7 cellular contexts compared by ENCODE assay signal in the genomic region with DNA sequence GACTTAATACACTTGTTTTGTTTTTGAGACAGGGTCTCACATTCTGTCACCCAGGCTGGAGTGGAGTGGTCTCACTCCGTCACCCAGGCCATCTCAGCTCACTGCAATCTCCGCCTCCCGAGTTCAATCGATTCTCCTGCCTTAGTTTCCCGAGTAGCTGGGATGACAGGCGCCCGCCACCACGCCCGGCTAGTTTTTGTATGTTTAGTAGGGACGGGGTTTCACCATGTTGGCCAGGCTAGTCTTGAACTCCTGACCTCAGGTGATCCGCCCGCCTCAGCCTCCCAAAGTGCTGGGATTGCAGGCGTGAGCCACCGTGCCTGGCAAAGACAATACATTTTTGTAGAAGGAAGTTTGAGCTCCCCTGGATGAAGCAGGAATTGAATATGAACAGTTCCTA. TPM values are rescaled to one million over a fixed set of nuclear protein-coding genes. Genes with fewer than 3 reads are reported as not detected.
DNase-seq lines count a peak whose midpoint lies in the region; ATAC-seq and TF ChIP-seq lines count a peak whose summit lies in the region.
"Not testable (repeated sequence)": the region's sequence is repeated elsewhere in the genome, so short reads cannot be mapped to it uniquely, and the experiment has no call there.

No MANE protein-coding gene starts in this region.

- H3K4me1 ChIP-seq in H9 (ENCODE audit: insufficient read depth, low read length); iPS-18a (ENCODE audit: control insufficient read depth, low read depth, low read length); smooth muscle cell (ENCODE audit: low read depth): not testable (repeated sequence)

- not testable (repeated sequence) for H3K9me2 ChIP-seq in SU-DHL-6 (replicated peaks; ENCODE audit: insufficient read depth, low read length)

- not testable (repeated sequence) for ATAC-seq in naive thymus-derived CD8-positive, alpha-beta T cell

- not testable (repeated sequence) for H4K20me1 ChIP-seq in H9 (ENCODE audit: control insufficient read depth, insufficient read depth, insufficient read length); SU-DHL-6 (ENCODE audit: low read depth, low read length)
- peaks cover 58% of the 10 kb centered on the region for H4K20me1 ChIP-seq in smooth muscle cell (ENCODE audit: low read depth)

- H3K4me2 ChIP-seq in H9 (ENCODE audit: insufficient read depth, insufficient read length, low read length), result peak overlapping the region; percentile 65
- peak overlapping the region; percentile 90 for H3K4me2 ChIP-seq in SU-DHL-6 (ENCODE audit: low read depth, low read length, poor library complexity, severe bottlenecking)
- not testable (repeated sequence) for H3K4me2 ChIP-seq in smooth muscle cell

- H3K4me1 Mint-ChIP-seq in H9, result not testable (repeated sequence)
- peaks cover 46% of the 10 kb centered on the region for H3K4me1 Mint-ChIP-seq in activated naive CD4-positive, alpha-beta T cell treated with anti-CD3 and anti-CD28 coated beads for 36 hours (ENCODE audit: low read depth)
- peaks cover 33% of the 10 kb centered on the region for H3K4me1 Mint-ChIP-seq in dendritic cell treated with granulocyte-macrophage colony-stimulating factor and Interleukin-4, amounts not matched to agents 40 ng/mL and 50 ng/mL, for 4 days (ENCODE audit: low read depth)
- peaks cover 21 to 60% (median 50%) of the 10 kb centered on the region in 4 donors for H3K4me1 Mint-ChIP-seq in naive thymus-derived CD8-positive, alpha-beta T cell

- TF ChIP-seq CTCF in H9 (conservative IDR thresholded peaks at IDR 0.05); SU-DHL-6 (IDR thresholded peaks at IDR 0.05; ENCODE audit: insufficient read depth, low read length, poor library complexity, severe bottlenecking); smooth muscle cell (IDR thresholded peaks at IDR 0.05; ENCODE audit: borderline replicate concordance, insufficient read depth, poor library complexity, severe bottlenecking): not testable (repeated sequence)

- H3K14ac ChIP-seq in H9 (ENCODE audit: insufficient read depth, low read length), result not testable (repeated sequence)

- not testable (repeated sequence) for H3K18ac ChIP-seq in H9 (ENCODE audit: insufficient read length, low read depth, low read length)

- not testable (repeated sequence) for H3K56ac ChIP-seq in H9 (ENCODE audit: insufficient read length, low read depth, low read length)

- H3K9me3 Mint-ChIP-seq in H9; activated naive CD4-positive, alpha-beta T cell treated with anti-CD3 and anti-CD28 coated beads for 36 hours; dendritic cell treated with granulocyte-macrophage colony-stimulating factor and Interleukin-4, amounts not matched to agents 40 ng/mL and 50 ng/mL, for 4 days; naive thymus-derived CD8-positive, alpha-beta T cell: not testable (repeated sequence)

- not testable (repeated sequence) for H3T11ph ChIP-seq in H9 (ENCODE audit: low read length)

- H4K91ac ChIP-seq in H9 (ENCODE audit: insufficient read length, low read depth, low read length), result not testable (repeated sequence)

- H3K4ac ChIP-seq in H9 (ENCODE audit: low read depth, low read length), result not testable (repeated sequence)

- H2BK12ac ChIP-seq in H9 (ENCODE audit: insufficient read length, low read depth, low read length), result not testable (repeated sequence)

- not testable (repeated sequence) for H3K79me1 ChIP-seq in H9 (ENCODE audit: insufficient read depth, low read depth, low read length, poor library complexity, severe bottlenecking)

- not testable (repeated sequence) for H3K27me3 Mint-ChIP-seq in H9 (ENCODE audit: low read depth); activated naive CD4-positive, alpha-beta T cell treated with anti-CD3 and anti-CD28 coated beads for 36 hours (ENCODE audit: low read depth); dendritic cell treated with granulocyte-macrophage colony-stimulating factor and Interleukin-4, amounts not matched to agents 40 ng/mL and 50 ng/mL, for 4 days; naive thymus-derived CD8-positive, alpha-beta T cell

- H3K27ac Mint-ChIP-seq in H9, result not testable (repeated sequence)
- peak overlapping the region; percentile 93 for H3K27ac Mint-ChIP-seq in activated naive CD4-positive, alpha-beta T cell treated with anti-CD3 and anti-CD28 coated beads for 36 hours
- H3K27ac Mint-ChIP-seq in dendritic cell treated with granulocyte-macrophage colony-stimulating factor and Interleukin-4, amounts not matched to agents 40 ng/mL and 50 ng/mL, for 4 days, result peak overlapping the region; percentile 95
- peak overlapping the region; percentile 87 to 99 (median 94) for H3K27ac Mint-ChIP-seq in naive thymus-derived CD8-positive, alpha-beta T cell

- H3K9me3 ChIP-seq in H9 (ENCODE audit: control insufficient read depth, low read depth, low read length); SU-DHL-6 (ENCODE audit: insufficient read depth, low read length); iPS-18a (ENCODE audit: control insufficient read depth, low read depth, low read length); smooth muscle cell (replicated peaks; ENCODE audit: low read depth): not testable (repeated sequence)

- H4K8ac ChIP-seq in H9 (replicated peaks; ENCODE audit: insufficient read length, low read depth, low read length), result not testable (repeated sequence)

- not testable (repeated sequence) for H3K36me3 ChIP-seq in SU-DHL-6 (ENCODE audit: low read length); iPS-18a (ENCODE audit: control insufficient read depth, low read depth, low read length); smooth muscle cell (ENCODE audit: low read depth)

- not testable (repeated sequence) for H3K79me2 ChIP-seq in H9 (ENCODE audit: insufficient read depth, low read length)
- H3K79me2 ChIP-seq in SU-DHL-6 (ENCODE audit: insufficient read depth, low read length) (peaks cover 14% of the 10 kb centered on the region), smooth muscle cell (ENCODE audit: low read depth) (peaks cover 47% of the 10 kb centered on the region)

- H2AFZ ChIP-seq in H9 (ENCODE audit: low read length); smooth muscle cell (ENCODE audit: low read depth): not testable (repeated sequence)
- peak overlapping the region; percentile 80 for H2AFZ ChIP-seq in SU-DHL-6 (ENCODE audit: low read depth, low read length, severe bottlenecking)

- not testable (repeated sequence) for H2BK5ac ChIP-seq in H9 (ENCODE audit: insufficient read length, low read length)

- not testable (repeated sequence) for H2AK5ac ChIP-seq in H9 (ENCODE audit: insufficient read length, low read length)

- not testable (repeated sequence) for H2BK120ac ChIP-seq in H9 (ENCODE audit: low read depth, low read length, poor library complexity, severe bottlenecking)

- no CpG with 5 or more reads among the region's 14 CpGs for WGBS in H9 (ENCODE audit: extremely low coverage, insufficient read length, low lambda C conversion rate)
- WGBS in smooth muscle cell (ENCODE audit: low lambda C conversion rate), result 95% methylated on average over 14 of the region's 14 CpGs

- not testable (repeated sequence) for H3F3A ChIP-seq in SU-DHL-6 (ENCODE audit: insufficient read depth); smooth muscle cell (ENCODE audit: low read depth)

- H4K5ac ChIP-seq in H9 (ENCODE audit: insufficient read length, low read depth, low read length), result not testable (repeated sequence)

- POLR2A ChIA-PET in naive thymus-derived CD8-positive, alpha-beta T cell (lab: Charles Lee), result interaction anchor here (1.1 to 3.9 kb wide), 7 partner anchors 8 to 122 kb away, joined by 3 to 42 read pairs (median 6); a partner anchor contains a TSS

- not testable (repeated sequence) for H3K27me3 ChIP-seq in H9 (ENCODE audit: insufficient read depth, low read length); SU-DHL-6 (ENCODE audit: low read length); iPS-18a (ENCODE audit: control insufficient read depth, insufficient read depth, low read length); smooth muscle cell (ENCODE audit: low read depth)

- not testable (repeated sequence) for H3K9ac ChIP-seq in H9 (ENCODE audit: extremely low read depth, insufficient read length, low read length); iPS-18a (ENCODE audit: low read length); smooth muscle cell (ENCODE audit: low read depth)
- H3K9ac ChIP-seq in SU-DHL-6 (ENCODE audit: low read length), result peak overlapping the region; percentile 70

- H3K4me3 Mint-ChIP-seq in H9, result peak overlapping the region; percentile 85 to 89
- peak overlapping the region; percentile 91 for H3K4me3 Mint-ChIP-seq in activated naive CD4-positive, alpha-beta T cell treated with anti-CD3 and anti-CD28 coated beads for 36 hours
- H3K4me3 Mint-ChIP-seq in dendritic cell treated with granulocyte-macrophage colony-stimulating factor and Interleukin-4, amounts not matched to agents 40 ng/mL and 50 ng/mL, for 4 days, result peak overlapping the region; percentile 93
- H3K4me3 Mint-ChIP-seq in naive thymus-derived CD8-positive, alpha-beta T cell, result peak overlapping the region; percentile 91 to 97 (median 95)

- not testable (repeated sequence) for H3K36me3 Mint-ChIP-seq in H9 (ENCODE audit: insufficient read depth in 1 of 3, low read depth in 3 of 3); activated naive CD4-positive, alpha-beta T cell treated with anti-CD3 and anti-CD28 coated beads for 36 hours (ENCODE audit: low read depth); dendritic cell treated with granulocyte-macrophage colony-stimulating factor and Interleukin-4, amounts not matched to agents 40 ng/mL and 50 ng/mL, for 4 days (ENCODE audit: low read depth); naive thymus-derived CD8-positive, alpha-beta T cell

- DNase-seq in H9; activated naive CD4-positive, alpha-beta T cell treated with anti-CD3 and anti-CD28 coated beads for 36 hours; naive thymus-derived CD8-positive, alpha-beta T cell; smooth muscle cell (lab: John Stamatoyannopoulos, UW; ENCODE audit: unreplicated experiment): not testable (repeated sequence)

- H2BK15ac ChIP-seq in H9 (ENCODE audit: low read depth, low read length), result not testable (repeated sequence)

- not testable (repeated sequence) for H2BK20ac ChIP-seq in H9 (ENCODE audit: low read depth, low read length, poor library complexity, severe bottlenecking)

- peak overlapping the region; percentile 78 for H3K4me3 ChIP-seq in SU-DHL-6 (ENCODE audit: insufficient read depth, low read length, poor library complexity, severe bottlenecking)
- H3K4me3 ChIP-seq in iPS-18a (ENCODE audit: low read length), result peak overlapping the region; percentile 71
- peak overlapping the region; percentile 96 for H3K4me3 ChIP-seq in smooth muscle cell

- H3K23ac ChIP-seq in H9 (ENCODE audit: insufficient read length, low read depth, low read length), result not testable (repeated sequence)

- CTCF ChIA-PET in activated naive CD4-positive, alpha-beta T cell treated with anti-CD3 and anti-CD28 coated beads for 36 hours (lab: Charles Lee), result interaction anchor here (1.0 to 1.4 kb wide), 4 partner anchors 92 to 247 kb away, joined by 3 to 6 read pairs (median 3); a partner anchor contains a TSS

- not testable (repeated sequence) for H3K27ac ChIP-seq in H9 (ENCODE audit: insufficient read length, low read depth, low read length); iPS-18a (ENCODE audit: low read length); smooth muscle cell (ENCODE audit: low read depth)
- peak overlapping the region; percentile 81 for H3K27ac ChIP-seq in SU-DHL-6 (ENCODE audit: low read depth, low read length)

- not testable (repeated sequence) for H3K23me2 ChIP-seq in H9 (ENCODE audit: insufficient read length, low read depth, low read length, poor library complexity, severe bottlenecking)

- intact Hi-C loops in activated naive CD4-positive, alpha-beta T cell treated with anti-CD3 and anti-CD28 coated beads for 36 hours (cut with micrococcal nuclease), result loop anchor here (1.0 to 10.0 kb wide), 10 partner anchors 247 to 843 kb away; a partner anchor contains a TSS
- intact Hi-C loops in dendritic cell treated with granulocyte-macrophage colony-stimulating factor and Interleukin-4, amounts not matched to agents 40 ng/mL and 50 ng/mL, for 4 days (cut with micrococcal nuclease), result loop anchor here (2.0 to 5.0 kb wide), 2 partner anchors 61 to 130 kb away; no protein-coding TSS in a partner anchor

RNA-seq across cellular contexts. Expression of a gene that starts 2.2 kb away (rescaled TPM):
- total RNA-seq in H9 (2021) (17.2 and 17.7 TPM in 2 replicates), smooth muscle cell (71.5 and 103 TPM in 2 replicates)
- 10 to 100 TPM; 26.2 to 26.9 TPM for total RNA-seq in activated naive CD4-positive, alpha-beta T cell treated with anti-CD3 and anti-CD28 coated beads for 36 hours
- 100 to 1,000 TPM; 107 to 114 TPM for total RNA-seq in naive thymus-derived CD8-positive, alpha-beta T cell
- polyA plus RNA-seq in naive thymus-derived CD8-positive, alpha-beta T cell, result 10 to 100 TPM; 42.4 to 46.3 (median 44.2) TPM
- polyA plus RNA-seq in smooth muscle cell, result 11.0 and 15.6 TPM in 2 replicates

RNA-seq across cellular contexts. Expression of a gene that starts 60.0 kb away (rescaled TPM):
- total RNA-seq in H9 (2021) (37.7 and 40.3 TPM in 2 replicates), smooth muscle cell (30.4 and 56.0 TPM in 2 replicates)
- 10 to 100 TPM; 38.1 to 39.0 TPM for total RNA-seq in activated naive CD4-positive, alpha-beta T cell treated with anti-CD3 and anti-CD28 coated beads for 36 hours
- total RNA-seq in naive thymus-derived CD8-positive, alpha-beta T cell, result 10 to 100 TPM; 22.6 to 24.3 TPM
- 1 to 10 TPM; 4.3 to 6.8 (median 4.9) TPM for polyA plus RNA-seq in naive thymus-derived CD8-positive, alpha-beta T cell
- 19.9 and 22.3 TPM in 2 replicates for polyA plus RNA-seq in smooth muscle cell
